ENCODE assay signal across 15 cellular contexts in the genomic region with DNA sequence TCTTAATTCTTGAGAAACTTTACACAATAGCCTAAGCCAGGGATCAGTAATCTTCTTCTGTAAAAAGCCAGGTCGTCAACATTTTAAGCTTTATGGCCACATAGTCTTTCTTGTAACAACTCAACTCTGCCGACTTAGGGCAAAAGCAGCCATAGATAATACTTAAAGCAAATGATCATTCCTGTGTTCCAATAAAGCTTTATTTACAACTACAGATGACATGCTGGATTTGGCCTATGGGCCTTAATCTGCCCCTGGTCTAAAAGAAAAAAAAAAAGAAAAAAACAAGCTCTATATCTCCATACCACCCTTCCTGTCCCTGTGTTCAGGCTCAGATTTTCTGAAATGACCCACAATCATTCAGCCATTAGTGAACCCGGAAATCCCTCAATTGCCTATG.
"Had no signal": no experiment of that assay in that cellular context is flagged by ENCODE, and none has a peak within 500 bp of the region (broad histone marks: within the 10 kb centered on the region; RNA-seq: fewer than 3 reads in every experiment).

No MANE protein-coding gene starts in this region.

- H3K36me3 Mint-ChIP-seq: naive thymus-derived CD8-positive, alpha-beta T cell; stimulated activated naive B cell treated with anti-CD40 and anti-IgM and Interleukin-4, amounts not matched to agents 10 μg/mL and 1 μg/mL and 100 μg/mL, for 72 hours had no signal

- H3K27ac ChIP-seq: foreskin keratinocyte, spleen, thoracic aorta had no signal

- H3K27ac Mint-ChIP-seq: dendritic cell treated with granulocyte-macrophage colony-stimulating factor and Interleukin-4, amounts not matched to agents 40 ng/mL and 50 ng/mL, for 4 days; naive thymus-derived CD8-positive, alpha-beta T cell; stimulated activated naive B cell treated with anti-CD40 and anti-IgM and Interleukin-4, amounts not matched to agents 10 μg/mL and 1 μg/mL and 100 μg/mL, for 72 hours; stimulated activated naive CD8-positive, alpha-beta T cell treated with anti-CD3 and anti-CD28 coated beads, Interleukin-15, amount 100 ng/mL, for 72 hours had no signal

- H3K9me3 Mint-ChIP-seq: naive thymus-derived CD8-positive, alpha-beta T cell; stimulated activated naive CD8-positive, alpha-beta T cell treated with anti-CD3 and anti-CD28 coated beads, Interleukin-15, amount 100 ng/mL, for 72 hours had no signal

- DNase-seq: erythroblast; mucosa of descending colon; naive thymus-derived CD8-positive, alpha-beta T cell; right cardiac atrium; spleen; stimulated activated CD4-positive, alpha-beta T cell treated with anti-CD3 and anti-CD28 coated beads, Interleukin-15, amount 100 ng/mL, for 24 hours; stimulated activated CD4-positive, alpha-beta T cell treated with anti-CD3 and anti-CD28 coated beads, Interleukin-1b, Interleukin-23, amount 100 ng/mL, for 48 hours; stimulated activated CD4-positive, alpha-beta T cell treated with anti-CD3 and anti-CD28 coated beads, Interleukin-4, amount 100 ng/mL, for 4 hours; stimulated activated naive B cell treated with anti-CD40 and anti-IgM and Interleukin-4, amounts not matched to agents 10 μg/mL and 1 μg/mL and 100 μg/mL, for 72 hours; stimulated activated naive CD8-positive, alpha-beta T cell treated with anti-CD3 and anti-CD28 coated beads, Interleukin-15, amount 100 ng/mL, for 72 hours; transverse colon had no signal

- H3K27me3 ChIP-seq: foreskin keratinocyte, spleen, transverse colon had no signal

- H3K4me1 Mint-ChIP-seq: naive thymus-derived CD8-positive, alpha-beta T cell; stimulated activated naive B cell treated with anti-CD40 and anti-IgM and Interleukin-4, amounts not matched to agents 10 μg/mL and 1 μg/mL and 100 μg/mL, for 72 hours had no signal

- H3K27me3 Mint-ChIP-seq: dendritic cell treated with granulocyte-macrophage colony-stimulating factor and Interleukin-4, amounts not matched to agents 40 ng/mL and 50 ng/mL, for 4 days had no signal

- H3K36me3 ChIP-seq: spleen, thoracic aorta, transverse colon had no signal

- H3K4me1 ChIP-seq: foreskin keratinocyte had no signal

- H3K4me3 Mint-ChIP-seq: dendritic cell treated with granulocyte-macrophage colony-stimulating factor and Interleukin-4, amounts not matched to agents 40 ng/mL and 50 ng/mL, for 4 days; naive thymus-derived CD8-positive, alpha-beta T cell; neural crest cell; stimulated activated naive B cell treated with anti-CD40 and anti-IgM and Interleukin-4, amounts not matched to agents 10 μg/mL and 1 μg/mL and 100 μg/mL, for 72 hours; stimulated activated naive CD8-positive, alpha-beta T cell treated with anti-CD3 and anti-CD28 coated beads, Interleukin-15, amount 100 ng/mL, for 72 hours had no signal

- H3K9me3 ChIP-seq: mucosa of descending colon, spleen, thoracic aorta, transverse colon had no signal

- H3K4me3 ChIP-seq: mucosa of descending colon, spleen, thoracic aorta, transverse colon had no signal
